Comparison of ENCODE assay signal across 13 cellular contexts in genomic region chr12:56763753-56764657, GRCh38. TPM values are rescaled to one million over a fixed set of nuclear protein-coding genes. Genes with fewer than 3 reads are reported as not detected.
DNase-seq lines count a peak whose midpoint lies in the region; ATAC-seq and TF ChIP-seq lines count a peak whose summit lies in the region.
"Had no signal": no experiment of that assay in that cellular context is flagged by ENCODE, and none has a peak within 500 bp of the region (broad histone marks: within the 10 kb centered on the region; RNA-seq: fewer than 3 reads in every experiment).

No MANE protein-coding gene starts in this region.

- H3K27me3 Mint-ChIP-seq in naive thymus-derived CD4-positive, alpha-beta T cell: peaks cover 0 to 4% (median under 1%) of the 10 kb centered on the region in 5 donors
- H3K27me3 Mint-ChIP-seq: activated naive CD4-positive, alpha-beta T cell treated with anti-CD3 and anti-CD28 coated beads, Interleukin-2, amount 50 U/mL, for 24 hours had no signal

- no peak for ATAC-seq in naive thymus-derived CD4-positive, alpha-beta T cell
- no peak for ATAC-seq in HG03196 (IDR thresholded peaks at IDR 0.05; ENCODE audit: unreplicated experiment)

- CTCF ChIA-PET in naive thymus-derived CD4-positive, alpha-beta T cell (lab: Charles Lee): interaction anchor here (0.7 kb wide), 1 partner anchor 225 kb away, joined by 4 read pairs; no protein-coding TSS in a partner anchor

- no peaks in the 10 kb centered on the region for H3K9me3 ChIP-seq in prostate gland
- H3K9me3 ChIP-seq in naive thymus-derived CD4-positive, alpha-beta T cell (ENCODE audit: control insufficient read depth in 2 of 3, low read length in 3 of 3): no peaks in the 10 kb centered on the region

- DNase-seq in AG20443 (ENCODE audit: low spot score): peak; percentile 39
- DNase-seq in NCI-H226: peak; percentile 21
- peak; percentile 21 for DNase-seq in fibroblast of mammary gland (ENCODE audit: low read depth)
- no peak for DNase-seq in prostate gland (ENCODE audit: low spot score)
- DNase-seq in hypothalamus (lab: John Stamatoyannopoulos, UW): no peak
- no peak for DNase-seq in naive thymus-derived CD4-positive, alpha-beta T cell
- no peak for DNase-seq in NCI-H2029 (lab: John Stamatoyannopoulos, UW)
- DNase-seq: KG1; NCI-H774; stimulated activated CD4-positive, alpha-beta T cell treated with anti-CD3 and anti-CD28 coated beads, Interleukin-1b, Interleukin-23, amount 100 ng/mL, for 48 hours had no signal

- POLR2A ChIA-PET in naive thymus-derived CD4-positive, alpha-beta T cell (lab: Charles Lee): no interaction called here

- WGBS in prostate gland: 60% methylated on average over 5 of the region's 5 CpGs

- no peak overlapping the region for H3K4me3 Mint-ChIP-seq in naive thymus-derived CD4-positive, alpha-beta T cell
- H3K4me3 Mint-ChIP-seq: activated naive CD4-positive, alpha-beta T cell treated with anti-CD3 and anti-CD28 coated beads, Interleukin-2, amount 50 U/mL, for 24 hours had no signal

- H3K27ac ChIP-seq in prostate gland: peak overlapping the region; percentile 34 to 57
- H3K27ac ChIP-seq in naive thymus-derived CD4-positive, alpha-beta T cell (ENCODE audit: low read depth, low read length): no peak overlapping the region

- no peaks in the 10 kb centered on the region for H3K36me3 ChIP-seq in prostate gland
- no peaks in the 10 kb centered on the region for H3K36me3 ChIP-seq in naive thymus-derived CD4-positive, alpha-beta T cell (ENCODE audit: control insufficient read depth in 2 of 3, insufficient read depth in 3 of 3, low read length in 3 of 3)

- H3K4me1 ChIP-seq in prostate gland (replicated peaks): peaks cover 6% of the 10 kb centered on the region
- H3K4me1 ChIP-seq in naive thymus-derived CD4-positive, alpha-beta T cell (ENCODE audit: control insufficient read depth in 2 of 2, insufficient read depth in 2 of 2, low read length in 2 of 2): no peaks in the 10 kb centered on the region

- no peaks in the 10 kb centered on the region for H3K27me3 ChIP-seq in prostate gland (replicated peaks; ENCODE audit: insufficient read depth)
- H3K27me3 ChIP-seq in naive thymus-derived CD4-positive, alpha-beta T cell (ENCODE audit: control insufficient read depth in 2 of 2, insufficient read depth in 2 of 2, low read length in 2 of 2): no peaks in the 10 kb centered on the region

- intact Hi-C loops in prostate gland (cut with DNase I): loop anchor here (2.0 kb wide), 1 partner anchor 223 kb away; no protein-coding TSS in a partner anchor
- intact Hi-C loops in naive thymus-derived CD4-positive, alpha-beta T cell (cut with micrococcal nuclease): no loop called here

- no peak overlapping the region for H3K27ac Mint-ChIP-seq in naive thymus-derived CD4-positive, alpha-beta T cell
- H3K27ac Mint-ChIP-seq: activated naive CD4-positive, alpha-beta T cell treated with anti-CD3 and anti-CD28 coated beads, Interleukin-2, amount 50 U/mL, for 24 hours had no signal

- TF ChIP-seq CTCF in fibroblast of mammary gland (conservative IDR thresholded peaks at IDR 0.05; ENCODE audit: control insufficient read depth, insufficient read depth, low read depth, low read length): no peak
- no peak for TF ChIP-seq CTCF in prostate gland (IDR thresholded peaks at IDR 0.05)

- H3K4me1 Mint-ChIP-seq in naive thymus-derived CD4-positive, alpha-beta T cell: peaks cover 0 to 8% (median 0%) of the 10 kb centered on the region in 7 donors
- H3K4me1 Mint-ChIP-seq: activated naive CD4-positive, alpha-beta T cell treated with anti-CD3 and anti-CD28 coated beads, Interleukin-2, amount 50 U/mL, for 24 hours had no signal

- H3K4me3 ChIP-seq in fibroblast of mammary gland (ENCODE audit: control insufficient read depth, low read depth, low read length) (no peak overlapping the region), prostate gland (peak overlapping the region in 1 of 2 donors; percentile 10)
- no peak overlapping the region for H3K4me3 ChIP-seq in naive thymus-derived CD4-positive, alpha-beta T cell (ENCODE audit: low read length)

- peaks cover 0 to 2% (median 0%) of the 10 kb centered on the region in 5 donors for H3K36me3 Mint-ChIP-seq in naive thymus-derived CD4-positive, alpha-beta T cell
- H3K36me3 Mint-ChIP-seq: activated naive CD4-positive, alpha-beta T cell treated with anti-CD3 and anti-CD28 coated beads, Interleukin-2, amount 50 U/mL, for 24 hours; CD14-positive monocyte had no signal

- no peak for TF ChIP-seq POLR2A in prostate gland (IDR thresholded peaks at IDR 0.05)

- peaks cover 0 to under 1% (median 0%) of the 10 kb centered on the region in 11 donors for H3K9me3 Mint-ChIP-seq in naive thymus-derived CD4-positive, alpha-beta T cell
- H3K9me3 Mint-ChIP-seq: activated naive CD4-positive, alpha-beta T cell treated with anti-CD3 and anti-CD28 coated beads, Interleukin-2, amount 50 U/mL, for 24 hours had no signal

RNA-seq across cellular contexts. Expression of gene HSD17B6, which starts 0.9 kb away (rescaled TPM):
- 10 to 100 TPM; 25.4 to 36.4 TPM for total RNA-seq in prostate gland
- 1 to 10 TPM in 2 of 5 experiments, under 1 TPM in 3; 0.22 to 1.5 (median 0.64) TPM for total RNA-seq in naive thymus-derived CD4-positive, alpha-beta T cell
- 1 to 10 TPM in 1 of 2 donors, under 1 TPM in 1; 0.99 to 1.3 TPM for polyA plus RNA-seq in naive thymus-derived CD4-positive, alpha-beta T cell

RNA-seq across cellular contexts. Expression of gene PRIM1, which starts 11.9 kb away (rescaled TPM):
- total RNA-seq in prostate gland: 10 to 100 TPM in 1 of 2 donors, 1 to 10 TPM in 1; 9.0 to 14.5 TPM
- 10 to 100 TPM; 11.5 to 39.8 (median 26.2) TPM for total RNA-seq in naive thymus-derived CD4-positive, alpha-beta T cell
- 10 to 100 TPM; 40.0 to 55.1 TPM for polyA plus RNA-seq in naive thymus-derived CD4-positive, alpha-beta T cell

RNA-seq across cellular contexts. Expression of gene NACA, which starts 38.9 kb away (rescaled TPM):
- total RNA-seq in prostate gland: 1,000 to 10,000 TPM in 1 of 2 donors, 100 to 1,000 TPM in 1; 912 to 1,347 TPM
- total RNA-seq in naive thymus-derived CD4-positive, alpha-beta T cell: 1,000 to 10,000 TPM in 4 of 5 experiments, 100 to 1,000 TPM in 1; 834 to 1,486 (median 1,355) TPM
- 1,000 to 10,000 TPM; 1,440 to 1,626 TPM for polyA plus RNA-seq in naive thymus-derived CD4-positive, alpha-beta T cell

Comparison
In these comparisons a context has a peak if more than half of its experiments do, and no peak if none do; other contexts are left out.
1. DNase-seq: peak in AG20443 (single experiment), NCI-H226 (single experiment) and fibroblast of mammary gland (single experiment); none in prostate gland (single experiment), hypothalamus (0 of 51), naive thymus-derived CD4-positive, alpha-beta T cell (0 of 9) and NCI-H2029 (single experiment).
2. RNA of gene HSD17B6, which starts 0.9 kb away (total RNA-seq): 25.4 to 36.4 TPM in prostate gland; 0.22 to 1.5 TPM in naive thymus-derived CD4-positive, alpha-beta T cell; every median in the first group is over 10 times any median in the second.